ENCODE assay signal across 1 cellular context in the genomic region with DNA sequence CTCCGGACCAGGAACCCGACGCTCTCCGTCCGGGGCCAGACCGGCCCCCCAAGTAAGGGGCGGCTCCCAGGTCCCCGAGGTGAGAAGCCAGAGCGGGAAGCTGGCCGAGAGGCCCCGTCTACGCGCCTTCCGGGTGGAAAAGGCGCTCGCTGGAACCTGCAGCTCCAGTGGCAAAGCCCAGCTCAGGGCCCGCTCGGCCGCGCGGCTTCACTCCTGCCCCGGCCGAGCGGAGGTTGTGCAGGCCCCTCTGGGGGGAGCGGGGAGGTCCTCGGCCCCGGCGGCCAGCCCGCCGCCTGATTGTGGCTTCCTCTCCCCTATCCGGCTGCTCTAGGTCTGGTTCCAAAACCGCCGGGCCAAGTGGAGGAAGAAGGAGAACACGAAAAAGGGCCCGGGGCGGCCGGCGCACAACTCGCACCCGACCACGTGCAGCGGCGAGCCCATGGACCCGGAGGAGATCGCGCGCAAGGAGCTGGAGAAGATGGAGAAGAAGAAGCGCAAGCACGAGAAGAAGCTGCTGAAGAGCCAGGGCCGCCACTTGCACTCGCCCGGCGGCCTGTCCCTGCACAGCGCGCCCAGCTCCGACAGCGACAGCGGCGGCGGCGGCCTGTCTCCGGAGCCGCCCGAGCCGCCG.
TF ChIP-seq lines count a peak whose summit lies in the region.

No MANE protein-coding gene starts in this region.

TF ChIP-seq in WTC11, 78 proteins besides CTCF, POLR2A, EP300 and RAD21 (continued from another document):
- TF ChIP-seq, protein P1, sequence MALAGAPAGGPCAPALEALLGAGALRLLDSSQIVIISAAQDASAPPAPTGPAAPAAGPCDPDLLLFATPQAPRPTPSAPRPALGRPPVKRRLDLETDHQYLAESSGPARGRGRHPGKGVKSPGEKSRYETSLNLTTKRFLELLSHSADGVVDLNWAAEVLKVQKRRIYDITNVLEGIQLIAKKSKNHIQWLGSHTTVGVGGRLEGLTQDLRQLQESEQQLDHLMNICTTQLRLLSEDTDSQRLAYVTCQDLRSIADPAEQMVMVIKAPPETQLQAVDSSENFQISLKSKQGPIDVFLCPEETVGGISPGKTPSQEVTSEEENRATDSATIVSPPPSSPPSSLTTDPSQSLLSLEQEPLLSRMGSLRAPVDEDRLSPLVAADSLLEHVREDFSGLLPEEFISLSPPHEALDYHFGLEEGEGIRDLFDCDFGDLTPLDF (CRISPR knock-in tag; IDR thresholded peaks at IDR 0.05): no peak
- TF ChIP-seq, protein P2, sequence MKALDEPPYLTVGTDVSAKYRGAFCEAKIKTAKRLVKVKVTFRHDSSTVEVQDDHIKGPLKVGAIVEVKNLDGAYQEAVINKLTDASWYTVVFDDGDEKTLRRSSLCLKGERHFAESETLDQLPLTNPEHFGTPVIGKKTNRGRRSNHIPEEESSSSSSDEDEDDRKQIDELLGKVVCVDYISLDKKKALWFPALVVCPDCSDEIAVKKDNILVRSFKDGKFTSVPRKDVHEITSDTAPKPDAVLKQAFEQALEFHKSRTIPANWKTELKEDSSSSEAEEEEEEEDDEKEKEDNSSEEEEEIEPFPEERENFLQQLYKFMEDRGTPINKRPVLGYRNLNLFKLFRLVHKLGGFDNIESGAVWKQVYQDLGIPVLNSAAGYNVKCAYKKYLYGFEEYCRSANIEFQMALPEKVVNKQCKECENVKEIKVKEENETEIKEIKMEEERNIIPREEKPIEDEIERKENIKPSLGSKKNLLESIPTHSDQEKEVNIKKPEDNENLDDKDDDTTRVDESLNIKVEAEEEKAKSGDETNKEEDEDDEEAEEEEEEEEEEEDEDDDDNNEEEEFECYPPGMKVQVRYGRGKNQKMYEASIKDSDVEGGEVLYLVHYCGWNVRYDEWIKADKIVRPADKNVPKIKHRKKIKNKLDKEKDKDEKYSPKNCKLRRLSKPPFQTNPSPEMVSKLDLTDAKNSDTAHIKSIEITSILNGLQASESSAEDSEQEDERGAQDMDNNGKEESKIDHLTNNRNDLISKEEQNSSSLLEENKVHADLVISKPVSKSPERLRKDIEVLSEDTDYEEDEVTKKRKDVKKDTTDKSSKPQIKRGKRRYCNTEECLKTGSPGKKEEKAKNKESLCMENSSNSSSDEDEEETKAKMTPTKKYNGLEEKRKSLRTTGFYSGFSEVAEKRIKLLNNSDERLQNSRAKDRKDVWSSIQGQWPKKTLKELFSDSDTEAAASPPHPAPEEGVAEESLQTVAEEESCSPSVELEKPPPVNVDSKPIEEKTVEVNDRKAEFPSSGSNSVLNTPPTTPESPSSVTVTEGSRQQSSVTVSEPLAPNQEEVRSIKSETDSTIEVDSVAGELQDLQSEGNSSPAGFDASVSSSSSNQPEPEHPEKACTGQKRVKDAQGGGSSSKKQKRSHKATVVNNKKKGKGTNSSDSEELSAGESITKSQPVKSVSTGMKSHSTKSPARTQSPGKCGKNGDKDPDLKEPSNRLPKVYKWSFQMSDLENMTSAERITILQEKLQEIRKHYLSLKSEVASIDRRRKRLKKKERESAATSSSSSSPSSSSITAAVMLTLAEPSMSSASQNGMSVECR (CRISPR knock-in tag; IDR thresholded peaks at IDR 0.05; ENCODE audit: borderline replicate concordance): no peak
- TF ChIP-seq, protein P3, sequence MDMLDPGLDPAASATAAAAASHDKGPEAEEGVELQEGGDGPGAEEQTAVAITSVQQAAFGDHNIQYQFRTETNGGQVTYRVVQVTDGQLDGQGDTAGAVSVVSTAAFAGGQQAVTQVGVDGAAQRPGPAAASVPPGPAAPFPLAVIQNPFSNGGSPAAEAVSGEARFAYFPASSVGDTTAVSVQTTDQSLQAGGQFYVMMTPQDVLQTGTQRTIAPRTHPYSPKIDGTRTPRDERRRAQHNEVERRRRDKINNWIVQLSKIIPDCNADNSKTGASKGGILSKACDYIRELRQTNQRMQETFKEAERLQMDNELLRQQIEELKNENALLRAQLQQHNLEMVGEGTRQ (CRISPR knock-in tag; IDR thresholded peaks at IDR 0.05): no peak
- TF ChIP-seq FOXJ3 (CRISPR knock-in tag; IDR thresholded peaks at IDR 0.05; ENCODE audit: borderline replicate concordance) (no peak), SMAD3 (CRISPR knock-in tag; IDR thresholded peaks at IDR 0.05; ENCODE audit: borderline replicate concordance) (no peak), EMX1 (CRISPR knock-in tag; IDR thresholded peaks at IDR 0.05) (no peak), ZNF263 (CRISPR knock-in tag; IDR thresholded peaks at IDR 0.05; ENCODE audit: low read depth) (no peak), ZNF138 (CRISPR knock-in tag; conservative IDR thresholded peaks at IDR 0.05) (no peak), ZNF671 (CRISPR knock-in tag; IDR thresholded peaks at IDR 0.05) (no peak), TEAD1 (CRISPR knock-in tag; IDR thresholded peaks at IDR 0.05) (no peak)
- TF ChIP-seq, protein P4, sequence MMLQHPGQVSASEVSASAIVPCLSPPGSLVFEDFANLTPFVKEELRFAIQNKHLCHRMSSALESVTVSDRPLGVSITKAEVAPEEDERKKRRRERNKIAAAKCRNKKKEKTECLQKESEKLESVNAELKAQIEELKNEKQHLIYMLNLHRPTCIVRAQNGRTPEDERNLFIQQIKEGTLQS (CRISPR knock-in tag; conservative IDR thresholded peaks at IDR 0.05): no peak
